In the genomic region with DNA sequence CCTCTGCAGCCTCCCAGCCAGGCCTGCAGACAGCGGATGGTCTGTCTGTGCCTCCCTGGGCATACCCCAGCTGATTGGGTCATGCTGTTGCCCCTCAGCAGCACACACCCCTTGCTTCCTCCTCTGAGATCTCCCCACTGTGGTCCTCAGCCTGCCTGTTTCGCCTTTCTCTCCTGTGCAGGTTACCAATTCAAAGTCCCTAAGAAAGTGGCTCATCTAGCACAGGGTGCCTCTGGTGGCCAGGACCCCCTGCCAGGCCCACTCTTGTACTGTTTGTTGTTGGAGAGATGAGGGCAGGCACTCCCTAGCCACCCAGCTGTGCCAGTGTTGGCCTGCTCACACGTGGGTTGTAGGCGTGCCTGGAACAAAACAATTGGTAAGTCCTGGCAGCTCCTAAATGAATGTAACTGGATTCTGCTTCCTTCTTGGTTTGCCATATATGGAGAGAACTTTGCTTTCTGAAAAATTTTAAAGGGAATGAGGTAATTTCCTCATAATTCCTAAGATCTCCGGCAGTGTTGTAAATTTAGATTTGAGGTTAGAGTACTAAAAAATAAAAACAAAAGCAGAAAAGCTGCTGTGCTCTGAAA, we compare ENCODE assay signal across 9 cellular contexts.
DNase-seq lines count a peak whose midpoint lies in the region; ATAC-seq and TF ChIP-seq lines count a peak whose summit lies in the region.
"Had no signal": no experiment of that assay in that cellular context is flagged by ENCODE, and none has a peak within 500 bp of the region (broad histone marks: within the 10 kb centered on the region; RNA-seq: fewer than 3 reads in every experiment).

No MANE protein-coding gene starts in this region.

- CTCF ChIA-PET in CD4-positive, alpha-beta T cell (lab: Charles Lee) = no interaction called here
- CTCF ChIA-PET in activated CD4-positive, alpha-beta T cell treated with anti-CD3 and anti-CD28 coated beads, Interleukin-2, amount 10 ng/mL, durations not matched to agents 7 days and 5 days (lab: Charles Lee) = interaction anchor here (1.6 kb wide), 1 partner anchor 9 kb away, joined by 4 read pairs; no protein-coding TSS in a partner anchor

- peaks cover 20% of the 10 kb centered on the region for H3K4me1 ChIP-seq in HUES64 (ENCODE audit: insufficient read depth, low read length)
- peaks cover 14% of the 10 kb centered on the region for H3K4me1 ChIP-seq in iPS-18a (ENCODE audit: control insufficient read depth, low read depth, low read length)

- H3K27ac ChIP-seq in HUES64 (ENCODE audit: low read depth, low read length) = peak overlapping the region; percentile 63
- H3K27ac ChIP-seq in iPS-18a (ENCODE audit: low read length) = peak overlapping the region; percentile 37
- H3K27ac ChIP-seq in temporal lobe (ENCODE audit: low read depth, low read length) = peak overlapping the region; percentile 95
- H3K27ac ChIP-seq in CD4-positive, alpha-beta T cell (ENCODE audit: low read depth, low read length) = no peak overlapping the region
- H3K27ac ChIP-seq: cardiac muscle cell had no signal

- 40% methylated on average over 5 of the region's 5 CpGs for WGBS in HUES64

- DNase-seq in amygdala (lab: John Stamatoyannopoulos, UW) (peak in 52 of 56 donors; percentile 23 to 92 (median 70)), NK-92 (lab: John Stamatoyannopoulos, UW; ENCODE audit: unreplicated experiment) (no peak)
- DNase-seq in CD4-positive, alpha-beta T cell = no peak
- no peak for DNase-seq in activated CD4-positive, alpha-beta T cell treated with anti-CD3 and anti-CD28 coated beads, Interleukin-2, amount 10 ng/mL, durations not matched to agents 7 days and 5 days

- POLR2A ChIA-PET in CD4-positive, alpha-beta T cell (lab: Charles Lee) = no interaction called here
- POLR2A ChIA-PET in activated CD4-positive, alpha-beta T cell treated with anti-CD3 and anti-CD28 coated beads, Interleukin-2, amount 10 ng/mL, durations not matched to agents 7 days and 5 days (lab: Charles Lee) = interaction anchor here (0.6 kb wide), 1 partner anchor 14 kb away, joined by 5 read pairs; no protein-coding TSS in a partner anchor

- H3K4me3 Mint-ChIP-seq in CD4-positive, alpha-beta T cell = no peak overlapping the region
- no peak overlapping the region for H3K4me3 Mint-ChIP-seq in activated CD4-positive, alpha-beta T cell treated with anti-CD3 and anti-CD28 coated beads, Interleukin-2, amount 10 ng/mL, durations not matched to agents 7 days and 5 days

- peak overlapping the region; percentile 27; the same call in 1 of the 2 replicates for H3K9ac ChIP-seq in HUES64 (ENCODE audit: low read depth, low read length)
- peak overlapping the region; percentile 22 for H3K9ac ChIP-seq in iPS-18a (ENCODE audit: low read length)

- no peak overlapping the region; the same call in 1 of the 2 replicates for H3K4me3 ChIP-seq in HUES64 (ENCODE audit: low read length)
- peak overlapping the region; percentile 30 for H3K4me3 ChIP-seq in iPS-18a (ENCODE audit: low read length)
- H3K4me3 ChIP-seq: cardiac muscle cell had no signal

- H3K27me3 ChIP-seq in HUES64 (ENCODE audit: insufficient read depth, low read length) (no peaks in the 10 kb centered on the region), iPS-18a (ENCODE audit: control insufficient read depth, insufficient read depth, low read length) (no peaks in the 10 kb centered on the region)
- H3K27me3 ChIP-seq in CD4-positive, alpha-beta T cell (ENCODE audit: control insufficient read depth, insufficient read depth, low read length) = peaks cover 4% of the 10 kb centered on the region
- H3K27me3 ChIP-seq: cardiac muscle cell had no signal

- no peak for TF ChIP-seq CTCF in CD4-positive, alpha-beta T cell (IDR thresholded peaks at IDR 0.05)

- H3K36me3 ChIP-seq in HUES64 (ENCODE audit: insufficient read depth, low read length) = no peaks in the 10 kb centered on the region
- H3K36me3 ChIP-seq in iPS-18a (ENCODE audit: control insufficient read depth, low read depth, low read length) = no peaks in the 10 kb centered on the region
- H3K36me3 ChIP-seq: cardiac muscle cell had no signal

- no peak overlapping the region for H3K27ac Mint-ChIP-seq in CD4-positive, alpha-beta T cell
- no peak overlapping the region for H3K27ac Mint-ChIP-seq in activated CD4-positive, alpha-beta T cell treated with anti-CD3 and anti-CD28 coated beads, Interleukin-2, amount 10 ng/mL, durations not matched to agents 7 days and 5 days

- H3K4me1 Mint-ChIP-seq in CD4-positive, alpha-beta T cell (ENCODE audit: low read depth) = no peaks in the 10 kb centered on the region
- H3K4me1 Mint-ChIP-seq in activated CD4-positive, alpha-beta T cell treated with anti-CD3 and anti-CD28 coated beads, Interleukin-2, amount 10 ng/mL, durations not matched to agents 7 days and 5 days = no peaks in the 10 kb centered on the region

- no peak for ATAC-seq in CD4-positive, alpha-beta T cell (ENCODE audit: poor library complexity)
- ATAC-seq in GM21447 (IDR thresholded peaks at IDR 0.05; ENCODE audit: unreplicated experiment) = no peak

- H3K9me3 Mint-ChIP-seq in CD4-positive, alpha-beta T cell = no peaks in the 10 kb centered on the region
- H3K9me3 Mint-ChIP-seq in activated CD4-positive, alpha-beta T cell treated with anti-CD3 and anti-CD28 coated beads, Interleukin-2, amount 10 ng/mL, durations not matched to agents 7 days and 5 days = no peaks in the 10 kb centered on the region

- no peaks in the 10 kb centered on the region for H3K36me3 Mint-ChIP-seq in CD4-positive, alpha-beta T cell (ENCODE audit: low read depth)
- no peaks in the 10 kb centered on the region for H3K36me3 Mint-ChIP-seq in activated CD4-positive, alpha-beta T cell treated with anti-CD3 and anti-CD28 coated beads, Interleukin-2, amount 10 ng/mL, durations not matched to agents 7 days and 5 days (ENCODE audit: low read depth)

- intact Hi-C loops in CD4-positive, alpha-beta T cell (cut with DNase I, micrococcal nuclease) = no loop called here

- H3K27me3 Mint-ChIP-seq in CD4-positive, alpha-beta T cell = peaks cover 6% of the 10 kb centered on the region
- H3K27me3 Mint-ChIP-seq in activated CD4-positive, alpha-beta T cell treated with anti-CD3 and anti-CD28 coated beads, Interleukin-2, amount 10 ng/mL, durations not matched to agents 7 days and 5 days = peaks cover 23% of the 10 kb centered on the region

- H3K9me3 ChIP-seq in HUES64 (ENCODE audit: insufficient read depth, low read depth, low read length) = no peaks in the 10 kb centered on the region
- no peaks in the 10 kb centered on the region for H3K9me3 ChIP-seq in iPS-18a (ENCODE audit: control insufficient read depth, low read depth, low read length)
- H3K9me3 ChIP-seq in CD4-positive, alpha-beta T cell (ENCODE audit: control insufficient read depth, low read length) = no peaks in the 10 kb centered on the region

Comparison
In these comparisons a context has a peak if more than half of its experiments do, and no peak if none do; other contexts are left out.
1. DNase-seq: peak in amygdala (52 of 56); none in CD4-positive, alpha-beta T cell (0 of 10), activated CD4-positive, alpha-beta T cell treated with anti-CD3 and anti-CD28 coated beads, Interleukin-2, amount 10 ng/mL, durations not matched to agents 7 days and 5 days (single experiment) and NK-92 (single experiment).